8 cellular contexts compared by ENCODE assay signal in the genomic region with DNA sequence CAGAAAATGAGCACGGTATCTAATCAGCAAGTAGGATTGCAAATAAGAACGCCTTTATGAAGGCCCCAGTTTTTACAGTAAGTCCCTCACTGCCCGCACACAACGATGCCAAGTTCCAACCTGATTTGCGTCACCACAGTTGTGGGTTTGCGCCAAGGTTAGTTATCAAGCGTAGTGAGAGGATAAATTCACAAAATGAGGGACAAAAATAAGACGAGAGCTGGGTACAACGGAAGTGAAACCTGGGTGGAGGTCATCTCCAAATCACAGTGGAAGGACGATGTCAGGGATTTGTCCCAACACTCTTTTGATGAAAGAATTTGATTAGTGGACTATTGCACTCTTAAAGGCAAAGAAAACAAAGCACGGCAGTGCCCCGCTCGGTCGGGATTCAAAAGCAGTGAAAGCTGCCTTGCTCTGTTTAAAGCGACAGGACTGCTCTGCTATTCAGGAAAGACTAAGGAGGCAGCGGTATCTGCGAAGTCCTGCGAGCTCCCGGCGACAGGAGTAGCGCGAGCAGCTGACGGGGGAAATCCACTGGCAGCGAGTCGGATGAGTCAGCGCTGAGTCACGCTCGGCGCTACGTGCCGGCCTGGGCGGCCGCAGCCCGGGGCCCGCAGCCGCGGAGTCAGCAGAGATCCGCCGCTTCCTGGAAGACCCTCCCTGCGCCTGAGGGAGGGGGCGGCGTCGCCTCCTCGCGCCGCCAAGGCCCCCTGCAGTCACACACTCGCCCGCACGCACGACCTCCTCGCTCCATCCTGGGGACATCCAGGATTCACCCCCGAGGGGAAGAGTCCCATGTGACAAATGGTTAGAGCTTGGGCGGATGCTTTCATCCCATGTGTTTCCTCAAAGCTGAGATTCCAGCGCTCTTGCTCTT.
DNase-seq lines count a peak whose midpoint lies in the region; ATAC-seq and TF ChIP-seq lines count a peak whose summit lies in the region.

No MANE protein-coding gene starts in this region.

- peak overlapping the region; percentile 60 for H3K9ac ChIP-seq in Karpas-422 (ENCODE audit: low read length)
- H3K9ac ChIP-seq in neural progenitor cell, result no peak overlapping the region
- peak overlapping the region; percentile 87 to 93 for H3K9ac ChIP-seq in stomach smooth muscle (ENCODE audit: low read length in 2 of 2)

- peaks cover 9% of the 10 kb centered on the region for H3K9me3 Mint-ChIP-seq in neural progenitor cell

- H3K4me2 ChIP-seq in Karpas-422 (ENCODE audit: low read depth, low read length, poor library complexity, severe bottlenecking), result peak overlapping the region; percentile 88
- H3K4me2 ChIP-seq in neural progenitor cell, result peak overlapping the region; percentile 85

- no peaks in the 10 kb centered on the region for H3K79me2 ChIP-seq in Karpas-422 (ENCODE audit: low read length)
- H3K79me2 ChIP-seq in neural progenitor cell (ENCODE audit: low read depth), result no peaks in the 10 kb centered on the region

- peak; percentile 15 for TF ChIP-seq CTCF in foreskin keratinocyte (conservative IDR thresholded peaks at IDR 0.05)
- no peak for TF ChIP-seq CTCF in neural progenitor cell (IDR thresholded peaks at IDR 0.05)

- H3F3A ChIP-seq in neural progenitor cell (ENCODE audit: low read depth), result peaks cover 25% of the 10 kb centered on the region

- ATAC-seq in GM21825 (IDR thresholded peaks at IDR 0.05; ENCODE audit: unreplicated experiment), result peak; percentile 95
- ATAC-seq in foreskin keratinocyte, result peak; percentile 92

- no peaks in the 10 kb centered on the region for H3K27me3 ChIP-seq in Karpas-422 (ENCODE audit: low read length)
- H3K27me3 ChIP-seq in foreskin keratinocyte, result no peaks in the 10 kb centered on the region
- H3K27me3 ChIP-seq in neural progenitor cell, result peaks cover 13% of the 10 kb centered on the region
- no peaks in the 10 kb centered on the region for H3K27me3 ChIP-seq in stomach smooth muscle (ENCODE audit: control insufficient read depth in 1 of 2, insufficient read depth in 2 of 2, low read length in 2 of 2)

- H4K20me1 ChIP-seq in Karpas-422 (ENCODE audit: insufficient read depth, low read depth, low read length) (no peaks in the 10 kb centered on the region), neural progenitor cell (ENCODE audit: low read depth) (no peaks in the 10 kb centered on the region)

- H3K27ac ChIP-seq in Karpas-422 (ENCODE audit: low read length) (no peak overlapping the region), foreskin keratinocyte (peak overlapping the region; percentile 90), neural progenitor cell (peak overlapping the region; percentile 24), stomach smooth muscle (ENCODE audit: low read length) (peak overlapping the region; percentile 93)

- no peaks in the 10 kb centered on the region for H3K9me2 ChIP-seq in Karpas-422 (replicated peaks; ENCODE audit: insufficient read depth, low read length)

- peak overlapping the region; percentile 89 for H2AFZ ChIP-seq in Karpas-422 (ENCODE audit: low read length)
- peak overlapping the region; percentile 88 for H2AFZ ChIP-seq in neural progenitor cell (replicated peaks)

- H3K36me3 ChIP-seq in Karpas-422 (ENCODE audit: insufficient read depth, low read length) (no peaks in the 10 kb centered on the region), neural progenitor cell (no peaks in the 10 kb centered on the region), stomach smooth muscle (ENCODE audit: control insufficient read depth in 2 of 2, insufficient read depth in 2 of 2, low read length in 2 of 2) (no peaks in the 10 kb centered on the region)

- no peaks in the 10 kb centered on the region for H3K36me3 Mint-ChIP-seq in neural progenitor cell

- peaks cover 15% of the 10 kb centered on the region for H3K27me3 Mint-ChIP-seq in neural progenitor cell (ENCODE audit: insufficient read depth, low read depth)

- H3K4me3 Mint-ChIP-seq in neural progenitor cell, result peak overlapping the region; percentile 88

- peak overlapping the region; percentile 81 for H3K27ac Mint-ChIP-seq in neural progenitor cell

- peaks cover 13% of the 10 kb centered on the region for H3K4me1 ChIP-seq in Karpas-422 (ENCODE audit: low read length)
- peaks cover 18% of the 10 kb centered on the region for H3K4me1 ChIP-seq in foreskin keratinocyte
- H3K4me1 ChIP-seq in neural progenitor cell, result peaks cover 10% of the 10 kb centered on the region
- H3K4me1 ChIP-seq in stomach smooth muscle (ENCODE audit: control insufficient read depth, insufficient read depth, low read length), result peaks cover 4% of the 10 kb centered on the region

- H3K4me3 ChIP-seq in Karpas-422 (ENCODE audit: low read length) (peak overlapping the region; percentile 68), neural progenitor cell (peak overlapping the region; percentile 50), stomach smooth muscle (ENCODE audit: low read length in 2 of 2) (peak overlapping the region; percentile 77 to 81)

- DNase-seq in Daoy (ENCODE audit: low read depth) (peak; percentile 99), Karpas-422 (peak; percentile 77), SHP77 (lab: John Stamatoyannopoulos, UW) (peak; percentile 83 to 92), foreskin keratinocyte (peak; percentile 84 to 92), neural progenitor cell (ENCODE audit: low spot score) (peak; percentile 98)
- DNase-seq in activated gamma-delta T cell treated with anti-CD3 and anti-CD28 coated beads, Interleukin-2, amount 50 U/mL, for 16 hours (ENCODE audit: low read depth), result peak; percentile 79

- H3K9me3 ChIP-seq in Karpas-422 (ENCODE audit: low read length), result no peaks in the 10 kb centered on the region
- no peaks in the 10 kb centered on the region for H3K9me3 ChIP-seq in neural progenitor cell (ENCODE audit: low read depth)
- H3K9me3 ChIP-seq in stomach smooth muscle (ENCODE audit: control insufficient read depth in 2 of 2, low read length in 2 of 2), result no peaks in the 10 kb centered on the region

- H3K4me1 Mint-ChIP-seq in neural progenitor cell, result peaks cover 30% of the 10 kb centered on the region
